In genomic region chr6:33787954-33788693, GRCh38 we compare ENCODE assay signal across 1 cellular context.
A peak's percentile ranks its signal among the peaks of the same experiment; 100 is the strongest.
TF ChIP-seq lines count a peak whose summit lies in the region.

No MANE protein-coding gene starts in this region.

TF ChIP-seq in SK-N-SH, 30 proteins besides CTCF, POLR2A, EP300 and RAD21 (continued from another document):
- TF ChIP-seq, protein P1, sequence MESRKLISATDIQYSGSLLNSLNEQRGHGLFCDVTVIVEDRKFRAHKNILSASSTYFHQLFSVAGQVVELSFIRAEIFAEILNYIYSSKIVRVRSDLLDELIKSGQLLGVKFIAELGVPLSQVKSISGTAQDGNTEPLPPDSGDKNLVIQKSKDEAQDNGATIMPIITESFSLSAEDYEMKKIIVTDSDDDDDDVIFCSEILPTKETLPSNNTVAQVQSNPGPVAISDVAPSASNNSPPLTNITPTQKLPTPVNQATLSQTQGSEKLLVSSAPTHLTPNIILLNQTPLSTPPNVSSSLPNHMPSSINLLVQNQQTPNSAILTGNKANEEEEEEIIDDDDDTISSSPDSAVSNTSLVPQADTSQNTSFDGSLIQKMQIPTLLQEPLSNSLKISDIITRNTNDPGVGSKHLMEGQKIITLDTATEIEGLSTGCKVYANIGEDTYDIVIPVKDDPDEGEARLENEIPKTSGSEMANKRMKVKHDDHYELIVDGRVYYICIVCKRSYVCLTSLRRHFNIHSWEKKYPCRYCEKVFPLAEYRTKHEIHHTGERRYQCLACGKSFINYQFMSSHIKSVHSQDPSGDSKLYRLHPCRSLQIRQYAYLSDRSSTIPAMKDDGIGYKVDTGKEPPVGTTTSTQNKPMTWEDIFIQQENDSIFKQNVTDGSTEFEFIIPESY (IDR thresholded peaks at IDR 0.05; ENCODE audit: borderline replicate concordance, low read depth) = no peak
- TF ChIP-seq ELF1 (IDR thresholded peaks at IDR 0.05) = peak; percentile 71
- TF ChIP-seq, protein P2, sequence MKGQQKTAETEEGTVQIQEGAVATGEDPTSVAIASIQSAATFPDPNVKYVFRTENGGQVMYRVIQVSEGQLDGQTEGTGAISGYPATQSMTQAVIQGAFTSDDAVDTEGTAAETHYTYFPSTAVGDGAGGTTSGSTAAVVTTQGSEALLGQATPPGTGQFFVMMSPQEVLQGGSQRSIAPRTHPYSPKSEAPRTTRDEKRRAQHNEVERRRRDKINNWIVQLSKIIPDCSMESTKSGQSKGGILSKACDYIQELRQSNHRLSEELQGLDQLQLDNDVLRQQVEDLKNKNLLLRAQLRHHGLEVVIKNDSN (IDR thresholded peaks at IDR 0.05; ENCODE audit: borderline replicate concordance, low read depth) = peak; percentile 41; the same call in 1 of the 2 replicates
- TF ChIP-seq GABPA (IDR thresholded peaks at IDR 0.05; ENCODE audit: low read depth) = peak; percentile 79
